16 cellular contexts compared by ENCODE assay signal in the genomic region with DNA sequence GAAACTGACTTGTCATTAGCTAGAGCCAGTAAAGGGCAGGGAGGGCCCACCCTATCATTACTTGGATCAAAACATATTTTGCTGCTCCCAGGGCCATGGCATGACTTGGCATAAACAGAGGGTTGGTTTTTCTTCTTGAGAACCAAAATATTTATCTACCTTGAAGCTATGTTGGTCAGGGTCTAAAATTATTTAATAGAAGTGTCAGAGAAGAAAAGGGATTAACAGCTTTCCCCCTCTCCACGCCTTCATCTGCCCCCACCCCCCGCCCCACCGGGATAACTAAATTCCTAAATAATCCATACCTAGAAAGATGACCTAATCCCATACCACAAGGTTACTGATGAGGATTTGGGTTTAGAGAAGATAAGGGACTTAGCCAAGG.
"Had no signal": no experiment of that assay in that cellular context is flagged by ENCODE, and none has a peak within 500 bp of the region (broad histone marks: within the 10 kb centered on the region; RNA-seq: fewer than 3 reads in every experiment).

No MANE protein-coding gene starts in this region.

- H3K36me3 ChIP-seq: tibial nerve had no signal

- H3K4me3 Mint-ChIP-seq: activated CD8-positive, alpha-beta T cell treated with anti-CD3 and anti-CD28 coated beads, Interleukin-2, amount 10 ng/mL, durations not matched to agents 7 days and 5 days; natural killer cell; stimulated activated effector memory CD8-positive, alpha-beta T cell treated with anti-CD3 and anti-CD28 coated beads, Interleukin-12 subunit alpha, Interleukin-12 subunit beta, amount 100 ng/mL, for 72 hours had no signal

- DNase-seq: activated CD4-positive, alpha-beta T cell treated with anti-CD3 and anti-CD28 coated beads for 48 hours; activated CD8-positive, alpha-beta memory T cell treated with anti-CD3 and anti-CD28 coated beads, Interleukin-2, amount 50 U/mL, for 48 hours; activated CD8-positive, alpha-beta T cell treated with anti-CD3 and anti-CD28 coated beads, Interleukin-2, amount 10 ng/mL, durations not matched to agents 7 days and 5 days; activated naive CD4-positive, alpha-beta T cell; effector CD4-positive, alpha-beta T cell; immature natural killer cell; left cardiac atrium; natural killer cell; right cardiac atrium; T-helper 9 cell had no signal

- H3K27ac Mint-ChIP-seq: activated CD8-positive, alpha-beta T cell treated with anti-CD3 and anti-CD28 coated beads, Interleukin-2, amount 10 ng/mL, durations not matched to agents 7 days and 5 days; immature natural killer cell; natural killer cell; progenitor cell of endocrine pancreas; stimulated activated effector memory CD8-positive, alpha-beta T cell treated with anti-CD3 and anti-CD28 coated beads, Interleukin-12 subunit alpha, Interleukin-12 subunit beta, amount 100 ng/mL, for 72 hours had no signal

- H3K27me3 ChIP-seq: tibial nerve had no signal

- H3K36me3 Mint-ChIP-seq: immature natural killer cell, natural killer cell had no signal

- H3K9me3 ChIP-seq: tibial nerve had no signal

- H3K4me3 ChIP-seq: tibial nerve had no signal

- H3K27ac ChIP-seq: epithelial cell of prostate had no signal

- ATAC-seq: activated CD8-positive, alpha-beta T cell treated with anti-CD3 and anti-CD28 coated beads, Interleukin-2, amount 10 ng/mL, durations not matched to agents 7 days and 5 days; left cardiac atrium; natural killer cell; right cardiac atrium; stimulated activated effector memory CD8-positive, alpha-beta T cell treated with anti-CD3 and anti-CD28 coated beads, Interleukin-12 subunit alpha, Interleukin-12 subunit beta, amount 100 ng/mL, for 72 hours had no signal

- H3K9me3 Mint-ChIP-seq: natural killer cell; stimulated activated effector memory CD8-positive, alpha-beta T cell treated with anti-CD3 and anti-CD28 coated beads, Interleukin-12 subunit alpha, Interleukin-12 subunit beta, amount 100 ng/mL, for 72 hours had no signal

- FAIRE-seq: astrocyte, colon had no signal
